16 cellular contexts compared by ENCODE assay signal in the genomic region with DNA sequence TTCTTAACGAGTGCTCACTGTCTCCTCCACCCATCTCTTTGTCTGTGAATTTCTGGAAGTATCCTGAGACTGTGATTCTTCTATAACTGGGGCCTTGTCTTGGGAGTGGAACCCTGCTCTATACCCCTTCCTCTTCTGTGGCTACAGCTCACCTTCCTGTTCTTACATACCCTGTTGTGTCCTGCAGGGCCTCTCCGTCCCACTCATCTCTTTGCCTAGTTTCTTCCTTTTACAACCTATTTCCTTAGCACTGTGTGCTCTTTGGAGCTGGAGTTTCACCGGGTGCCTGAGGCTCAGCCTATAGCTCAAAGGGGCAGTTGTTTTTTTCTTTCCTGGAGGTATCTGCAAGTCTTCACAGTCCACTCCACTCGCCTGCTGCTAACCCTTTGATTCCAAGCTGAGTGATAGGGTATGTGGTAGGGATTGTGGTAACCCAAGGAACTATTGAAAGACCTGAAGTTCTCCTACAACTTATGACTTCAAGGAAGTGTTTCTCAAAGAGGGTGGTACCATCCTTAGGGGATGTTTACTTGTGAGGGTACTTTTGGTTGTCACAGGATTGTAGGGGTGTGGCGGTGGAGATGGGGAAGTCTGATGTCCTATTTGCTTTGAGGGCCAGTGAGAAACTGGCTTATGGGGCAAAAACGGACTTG.
A peak's percentile ranks its signal among the peaks of the same experiment; 100 is the strongest.
DNase-seq lines count a peak whose midpoint lies in the region; ATAC-seq and TF ChIP-seq lines count a peak whose summit lies in the region.
"Had no signal": no experiment of that assay in that cellular context is flagged by ENCODE, and none has a peak within 500 bp of the region (broad histone marks: within the 10 kb centered on the region; RNA-seq: fewer than 3 reads in every experiment).

No MANE protein-coding gene starts in this region.

- no peak overlapping the region for H3K4me3 ChIP-seq in right cardiac atrium (ENCODE audit: low read length)
- H3K4me3 ChIP-seq: skin epidermis had no signal

- 82% methylated on average over 6 of the region's 6 CpGs for WGBS in right cardiac atrium

- H3K27me3 Mint-ChIP-seq in activated T-helper 17 cell treated with anti-CD3 and anti-CD28 coated beads, Interleukin-2, amount 50 U/mL, for 72 hours: peaks cover 6% of the 10 kb centered on the region
- H3K27me3 Mint-ChIP-seq in naive B cell: peaks cover 0 to 6% (median 0%) of the 10 kb centered on the region in 3 donors
- peaks cover 9% of the 10 kb centered on the region for H3K27me3 Mint-ChIP-seq in osteocyte (ENCODE audit: unreplicated experiment)

- intact Hi-C loops in right cardiac atrium (cut with DNase I): loop anchor here (2.0 to 5.0 kb wide), 3 partner anchors 343 to 398 kb away; no protein-coding TSS in a partner anchor
- intact Hi-C loops in cardiac septum (cut with DNase I): loop anchor here (2.0 to 5.0 kb wide), 4 partner anchors 79 to 399 kb away; no protein-coding TSS in a partner anchor

- H3K4me1 ChIP-seq in right cardiac atrium (ENCODE audit: control insufficient read depth, insufficient read depth, low read length): no peaks in the 10 kb centered on the region

- no peaks in the 10 kb centered on the region for H3K9me3 ChIP-seq in right cardiac atrium (ENCODE audit: control insufficient read depth, low read length)

- no peak for TF ChIP-seq CTCF in osteocyte (IDR thresholded peaks at IDR 0.05)

- H3K36me3 Mint-ChIP-seq in activated T-helper 17 cell treated with anti-CD3 and anti-CD28 coated beads, Interleukin-2, amount 50 U/mL, for 72 hours (ENCODE audit: low read depth): no peaks in the 10 kb centered on the region
- H3K36me3 Mint-ChIP-seq in naive B cell (no peaks in the 10 kb centered on the region), osteocyte (ENCODE audit: unreplicated experiment) (no peaks in the 10 kb centered on the region)
- H3K36me3 Mint-ChIP-seq: activated CD4-positive, alpha-beta memory T cell treated with anti-CD3 and anti-CD28 coated beads for 36 hours had no signal

- DNase-seq in right cardiac atrium (no peak), cardiac septum (ENCODE audit: low spot score) (no peak), naive B cell (no peak), NCI-H1092 treated with DMSO at 0.1 percent for 48 hours (lab: John Stamatoyannopoulos, UW) (no peak), osteocyte (ENCODE audit: extremely low spot score, unreplicated experiment) (no peak)
- DNase-seq in stimulated activated CD8-positive, alpha-beta memory T cell treated with anti-CD3 and anti-CD28 coated beads, Interleukin-4, amount 100 ng/mL, for 48 hours: no peak
- DNase-seq: activated CD4-positive, alpha-beta memory T cell treated with anti-CD3 and anti-CD28 coated beads for 36 hours; DMS79 treated with DMSO at 0.1 percent for 48 hours; NCI-H1436 treated with DMSO at 0.1 percent for 48 hours; NCI-H748 treated with DMSO at 0.1 percent for 48 hours had no signal

- H3K4me3 Mint-ChIP-seq in activated T-helper 17 cell treated with anti-CD3 and anti-CD28 coated beads, Interleukin-2, amount 50 U/mL, for 72 hours: peak overlapping the region; percentile 11
- H3K4me3 Mint-ChIP-seq in naive B cell: peak overlapping the region in 3 of 8 donors; percentile 1 to 31 (median 10)
- H3K4me3 Mint-ChIP-seq in osteocyte (ENCODE audit: unreplicated experiment): no peak overlapping the region
- H3K4me3 Mint-ChIP-seq: activated CD4-positive, alpha-beta memory T cell treated with anti-CD3 and anti-CD28 coated beads for 36 hours; nephron had no signal

- H3K27me3 ChIP-seq in right cardiac atrium (ENCODE audit: control insufficient read depth, insufficient read depth): no peaks in the 10 kb centered on the region

- peak overlapping the region; percentile 57 for H3K27ac Mint-ChIP-seq in activated T-helper 17 cell treated with anti-CD3 and anti-CD28 coated beads, Interleukin-2, amount 50 U/mL, for 72 hours
- H3K27ac Mint-ChIP-seq in naive B cell: peak overlapping the region in 5 of 6 donors; percentile 12 to 59 (median 46)
- H3K27ac Mint-ChIP-seq in osteocyte (ENCODE audit: unreplicated experiment): no peak overlapping the region
- H3K27ac Mint-ChIP-seq: activated CD4-positive, alpha-beta memory T cell treated with anti-CD3 and anti-CD28 coated beads for 36 hours; nephron had no signal

- H3K9me3 Mint-ChIP-seq in activated T-helper 17 cell treated with anti-CD3 and anti-CD28 coated beads, Interleukin-2, amount 50 U/mL, for 72 hours: no peaks in the 10 kb centered on the region
- no peaks in the 10 kb centered on the region for H3K9me3 Mint-ChIP-seq in naive B cell
- no peaks in the 10 kb centered on the region for H3K9me3 Mint-ChIP-seq in osteocyte (ENCODE audit: unreplicated experiment)
- H3K9me3 Mint-ChIP-seq: activated CD4-positive, alpha-beta memory T cell treated with anti-CD3 and anti-CD28 coated beads for 36 hours; nephron had no signal

- H3K4me1 Mint-ChIP-seq in activated T-helper 17 cell treated with anti-CD3 and anti-CD28 coated beads, Interleukin-2, amount 50 U/mL, for 72 hours: peaks cover 24% of the 10 kb centered on the region
- H3K4me1 Mint-ChIP-seq in naive B cell: peaks cover 23 to 44% (median 37%) of the 10 kb centered on the region in 3 donors
- H3K4me1 Mint-ChIP-seq in osteocyte (ENCODE audit: unreplicated experiment): peaks cover 15% of the 10 kb centered on the region

- peak overlapping the region; percentile 17 for H3K27ac ChIP-seq in right cardiac atrium (ENCODE audit: low read length)

- ATAC-seq in right cardiac atrium (no peak), naive B cell (ENCODE audit: low read depth in 2 of 2) (peak; percentile 36 to 52), GM21576 (IDR thresholded peaks at IDR 0.05; ENCODE audit: unreplicated experiment) (no peak)
- ATAC-seq in activated T-helper 17 cell treated with anti-CD3 and anti-CD28 coated beads, Interleukin-2, amount 50 U/mL, for 72 hours (replicated peaks): peak; percentile 20
- ATAC-seq: HCT116, SK-N-SH treated with all-trans-retinoic acid at 6 μM for 48 hours had no signal

Comparison
In these comparisons a context has a peak if more than half of its experiments do, and no peak if none do; other contexts are left out.
1. ATAC-seq: peak in activated T-helper 17 cell treated with anti-CD3 and anti-CD28 coated beads, Interleukin-2, amount 50 U/mL, for 72 hours (single experiment) and naive B cell (2 of 2); none in right cardiac atrium (0 of 2) and GM21576 (single experiment).